ENCODE assay signal across 15 cellular contexts in genomic region chr11:117885777-117886176, GRCh38. TPM values are rescaled to one million over a fixed set of nuclear protein-coding genes. Genes with fewer than 3 reads are reported as not detected.
DNase-seq lines count a peak whose midpoint lies in the region; ATAC-seq, FAIRE-seq and TF ChIP-seq lines count a peak whose summit lies in the region.
"Had no signal": no experiment of that assay in that cellular context is flagged by ENCODE, and none has a peak within 500 bp of the region (broad histone marks: within the 10 kb centered on the region; RNA-seq: fewer than 3 reads in every experiment).

No MANE protein-coding gene starts in this region.

- POLR2A ChIA-PET in K562 (lab: Yijun Ruan, JAX) = interaction anchor here (0.6 kb wide), 1 partner anchor 65 kb away, joined by 3 read pairs; no protein-coding TSS in a partner anchor

- 3% methylated on average over 11 of the region's 11 CpGs for WGBS in K562 (ENCODE audit: insufficient coverage, low coverage, missing lambda C conversion rate)

- intact Hi-C loops in K562 (cut with micrococcal nuclease) = no loop called here
- intact Hi-C loops in cardiac septum (cut with DNase I) = no loop called here

- no peak for TF ChIP-seq CTCF in K562 (IDR thresholded peaks at IDR 0.05 in 2 of 3, conservative IDR thresholded peaks at IDR 0.05 in 1 of 3; ENCODE audit: insufficient read depth in 2 of 3, low read depth in 1 of 3, low read length in 3 of 3)

- TF ChIP-seq POLR2A in K562 (conservative IDR thresholded peaks at IDR 0.05) = no peak

- H3K9me3 ChIP-seq in K562 (replicated peaks; ENCODE audit: control insufficient read depth, insufficient read depth, low read depth, low read length) (no peaks in the 10 kb centered on the region), muscle layer of colon (ENCODE audit: low read length) (no peaks in the 10 kb centered on the region), subcutaneous abdominal adipose tissue (ENCODE audit: control insufficient read depth in 5 of 5, low read length in 5 of 5) (no peaks in the 10 kb centered on the region)

- ATAC-seq in K562 (peak; percentile 75; the same call in 2 of the 3 replicates), GM19397 (IDR thresholded peaks at IDR 0.05; ENCODE audit: unreplicated experiment) (no peak)
- ATAC-seq: effector memory CD8-positive, alpha-beta T cell had no signal

- BruUV-seq in K562 (replicated peaks; lab: Mats Ljungman, UMichigan) = no TSS peak

- no peaks in the 10 kb centered on the region; the same call in 1 of the 2 replicates for H4K20me1 ChIP-seq in K562 (replicated peaks; ENCODE audit: control insufficient read depth, insufficient read depth, low read length)
- H4K20me1 ChIP-seq: BLaER1 treated with 17β-estradiol and CSF1 and Interleukin-3, amounts not matched to agents 10 nM and 100 nM had no signal

- no peak for TF ChIP-seq RAD21 in K562 (CRISPR knock-in tag; conservative IDR thresholded peaks at IDR 0.05 in 1 of 2, IDR thresholded peaks at IDR 0.05 in 1 of 2)

- H3K4me1 ChIP-seq in K562 (replicated peaks in 1 of 2; ENCODE audit: control insufficient read depth in 2 of 2, insufficient read depth in 2 of 2, low read length in 2 of 2) (peaks cover 0 to 7% of the 10 kb centered on the region in 2 experiments; a peak in 3 of 5 replicates), muscle layer of colon (ENCODE audit: insufficient read depth, low read length) (peaks cover 78% of the 10 kb centered on the region), subcutaneous abdominal adipose tissue (ENCODE audit: control insufficient read depth in 5 of 5, insufficient read depth in 5 of 5, low read length in 5 of 5) (peaks cover 0 to 11% (median 4%) of the 10 kb centered on the region in 5 donors)
- H3K4me1 ChIP-seq: BLaER1 treated with 17β-estradiol and CSF1 and Interleukin-3, amounts not matched to agents 10 nM and 100 nM had no signal

- FAIRE-seq in K562 (lab: Jason Lieb, UNC) = no peak

- no peaks in the 10 kb centered on the region for H3K79me2 ChIP-seq in K562 (ENCODE audit: control insufficient read depth, insufficient read depth, low read length)

- H3K4me2 ChIP-seq in K562 (ENCODE audit: insufficient read depth, low read length) = no peak overlapping the region; the same call in 1 of the 2 replicates
- H3K4me2 ChIP-seq: BLaER1 treated with 17β-estradiol and CSF1 and Interleukin-3, amounts not matched to agents 10 nM and 100 nM had no signal

- H3K9me1 ChIP-seq in K562 (ENCODE audit: control insufficient read depth, insufficient read depth, low read length) = no peaks in the 10 kb centered on the region

- in situ Hi-C loops in K562 (cut with MboI) = no loop called here

- H3K27ac ChIP-seq in K562 (ENCODE audit: extremely low read depth, low read depth, low read length) (no peak overlapping the region), muscle layer of colon (ENCODE audit: low read depth, low read length) (peak overlapping the region; percentile 94), subcutaneous abdominal adipose tissue (ENCODE audit: low read depth, low read length) (no peak overlapping the region)
- H3K27ac ChIP-seq: BLaER1 treated with 17β-estradiol and CSF1 and Interleukin-3, amounts not matched to agents 10 nM and 100 nM had no signal

- H3K27me3 ChIP-seq in K562 (ENCODE audit: control insufficient read depth in 2 of 2, insufficient read depth in 2 of 2, low read length in 2 of 2) (peaks cover 36 to 63% of the 10 kb centered on the region in 2 experiments; a peak in 4 of 5 replicates), muscle layer of colon (ENCODE audit: control insufficient read depth in 1 of 2, insufficient read depth in 2 of 2, low read length in 2 of 2) (no peaks in the 10 kb centered on the region), subcutaneous abdominal adipose tissue (ENCODE audit: control insufficient read depth in 5 of 5, insufficient read depth in 4 of 5, low read length in 5 of 5) (peaks cover 0 to 29% (median 0%) of the 10 kb centered on the region in 5 donors)

- peak overlapping the region in 1 of 2 experiments; percentile 67; a peak in 1 of 4 replicates for H3K9ac ChIP-seq in K562 (ENCODE audit: insufficient read depth in 1 of 2, low read depth in 2 of 2, low read length in 2 of 2)
- peak overlapping the region; percentile 36 for H3K9ac ChIP-seq in muscle layer of colon (ENCODE audit: low read length)
- peak overlapping the region in 2 of 5 donors; percentile 1 to 9 for H3K9ac ChIP-seq in subcutaneous abdominal adipose tissue (ENCODE audit: low read length in 5 of 5)
- H3K9ac ChIP-seq: BLaER1 treated with 17β-estradiol and CSF1 and Interleukin-3, amounts not matched to agents 10 nM and 100 nM had no signal

- peak in 2 of 4 experiments; percentile 21 to 37 for DNase-seq in K562 (ENCODE audit: extremely low read depth in 1 of 4, low spot score in 3 of 4)
- peak; percentile 84 for DNase-seq in cardiac septum (ENCODE audit: low spot score)
- DNase-seq in activated gamma-delta T cell treated with Interleukin-2 at 50 U/mL for 16 hours = no peak
- no peak for DNase-seq in DMS153 (lab: John Stamatoyannopoulos, UW)
- no peak for DNase-seq in DMS 273 treated with DMSO at 0.1 percent for 48 hours (lab: John Stamatoyannopoulos, UW)
- DNase-seq: amniotic stem cell; effector memory CD8-positive, alpha-beta T cell; hippocampal formation; IMR-90; naive B cell; NCI-H146 had no signal

- H3K36me3 ChIP-seq in K562 (ENCODE audit: control insufficient read depth, insufficient read depth, low read length) (no peaks in the 10 kb centered on the region), muscle layer of colon (ENCODE audit: insufficient read depth, low read length) (no peaks in the 10 kb centered on the region), subcutaneous abdominal adipose tissue (ENCODE audit: control insufficient read depth in 5 of 5, insufficient read depth in 5 of 5, low read length in 5 of 5) (no peaks in the 10 kb centered on the region)
- H3K36me3 ChIP-seq: BLaER1 treated with 17β-estradiol and CSF1 and Interleukin-3, amounts not matched to agents 10 nM and 100 nM had no signal

- no peak for TF ChIP-seq EP300 in K562 (IDR thresholded peaks at IDR 0.05; ENCODE audit: low read length)

- H2AFZ ChIP-seq in K562 (ENCODE audit: low read depth, low read length) = no peak overlapping the region

- H3K4me3 ChIP-seq in K562 (no peak overlapping the region), muscle layer of colon (ENCODE audit: low read depth in 1 of 2, low read length in 2 of 2) (peak overlapping the region; percentile 12 to 41), subcutaneous abdominal adipose tissue (ENCODE audit: low read depth in 1 of 5, low read length in 5 of 5) (peak overlapping the region in 4 of 5 donors; percentile 8 to 30 (median 18))
- H3K4me3 ChIP-seq: BLaER1 treated with 17β-estradiol and CSF1 and Interleukin-3, amounts not matched to agents 10 nM and 100 nM had no signal

- CTCF ChIA-PET in K562 (lab: Yijun Ruan, JAX; ENCODE audit: low intra/inter-chr PET ratio) = no interaction called here

TF ChIP-seq in K562, 482 proteins besides CTCF, POLR2A, EP300 and RAD21 (continues in another document):
- TF ChIP-seq NFIC (IDR thresholded peaks at IDR 0.05) (peak; percentile 39), RCOR1 (IDR thresholded peaks at IDR 0.05; ENCODE audit: borderline replicate concordance in 1 of 2, low read depth in 2 of 2, low read length in 2 of 2) (peak in 1 of 2 experiments; percentile 52; a peak in 1 of 4 replicates)

RNA-seq across cellular contexts. Expression of gene FXYD6, which starts 9.3 kb away (rescaled TPM):
- not detected in 2 replicates for total RNA-seq in K562 (2011; cell fraction: chromatin; rRNA removed; ENCODE audit: low replicate concordance)
- total RNA-seq in K562 (2011; cell fraction: nucleolus; rRNA removed) = not detected in 2 replicates
- not detected in 2 replicates for total RNA-seq in K562 (2011; cell fraction: nucleoplasm; rRNA removed)
- total RNA-seq in K562 (2014; rRNA removed) = not detected in 2 replicates
- not detected in 2 replicates for total RNA-seq in K562 (2014; rRNA removed; fragmentation: Illumina TruSeq; extraction: Trizol)
- not detected in 2 replicates for total RNA-seq in K562 (2015; rRNA removed; fragmentation: Illumina TruSeq; extraction: Trizol)
- total RNA-seq in K562 (2021) = 0.27 and 0.35 TPM in 2 replicates
- polyA plus RNA-seq in K562 (2011; rRNA removed) = not detected in 2 replicates
- 0.06 TPM in 1 of 2 replicates, not detected in the other for polyA plus RNA-seq in K562 (2011; cell fraction: cytosol; rRNA removed)
- polyA plus RNA-seq in K562 (2011; cell fraction: nucleus; rRNA removed) = 0.11 TPM in 1 of 2 replicates, not detected in the other
- 0.07 and 0.14 TPM in 2 replicates for polyA plus RNA-seq in K562 (2012)
- not detected in 2 replicates for polyA plus RNA-seq in K562 (2014; fragmentation: Illumina TruSeq; extraction: Trizol)
- not detected for polyA plus RNA-seq in K562 (2014; fragmentation: Nextera tagmentation; extraction: Ambion mirVana)
- 0.07 TPM in 1 of 2 replicates, not detected in the other for polyA plus RNA-seq in K562 (2014; rRNA removed)
- 0.18 TPM in 1 of 2 replicates, not detected in the other for polyA minus RNA-seq in K562 (2011; rRNA and poly(A)+ RNA removed)
- not detected in 2 replicates for polyA minus RNA-seq in K562 (2011; cell fraction: cytosol; rRNA and poly(A)+ RNA removed)
- not detected in 2 replicates for polyA minus RNA-seq in K562 (2011; cell fraction: nucleus; rRNA and poly(A)+ RNA removed)
- total RNA-seq in cardiac septum = 28.0 TPM
- total RNA-seq: IMR-90 had no signal

RNA-seq across cellular contexts. Expression of gene TMPRSS13, which starts 43.4 kb away (rescaled TPM):
- 1.1 TPM in 2 replicates for total RNA-seq in K562 (2011; cell fraction: chromatin; rRNA removed; ENCODE audit: low replicate concordance)
- 0.33 and 0.66 TPM in 2 replicates for total RNA-seq in K562 (2011; cell fraction: nucleolus; rRNA removed)
- 0.46 and 0.59 TPM in 2 replicates for total RNA-seq in K562 (2011; cell fraction: nucleoplasm; rRNA removed)
- total RNA-seq in K562 (2014; rRNA removed) = 0.08 and 0.27 TPM in 2 replicates
- 0.15 TPM in 1 of 2 replicates, not detected in the other for total RNA-seq in K562 (2014; rRNA removed; fragmentation: Illumina TruSeq; extraction: Trizol)
- 0.14 and 0.19 TPM in 2 replicates for total RNA-seq in K562 (2015; rRNA removed; fragmentation: Illumina TruSeq; extraction: Trizol)
- 0.29 and 0.34 TPM in 2 replicates for total RNA-seq in K562 (2021)
- 0.25 and 0.37 TPM in 2 replicates for polyA plus RNA-seq in K562 (2011; rRNA removed)
- polyA plus RNA-seq in K562 (2011; cell fraction: cytosol; rRNA removed) = 0.24 and 0.46 TPM in 2 replicates
- polyA plus RNA-seq in K562 (2011; cell fraction: nucleus; rRNA removed) = 1.2 and 1.7 TPM in 2 replicates
- 0.29 and 0.48 TPM in 2 replicates for polyA plus RNA-seq in K562 (2012)
- 0.13 and 0.24 TPM in 2 replicates for polyA plus RNA-seq in K562 (2014; fragmentation: Illumina TruSeq; extraction: Trizol)
- under 1 TPM; 0.11 to 0.13 TPM for polyA plus RNA-seq in K562 (2014; fragmentation: Nextera tagmentation; extraction: Ambion mirVana)
- polyA plus RNA-seq in K562 (2014; rRNA removed) = 0.23 and 0.25 TPM in 2 replicates
- 0.21 TPM in 2 replicates for polyA minus RNA-seq in K562 (2011; rRNA and poly(A)+ RNA removed)
- polyA minus RNA-seq in K562 (2011; cell fraction: cytosol; rRNA and poly(A)+ RNA removed) = 0.48 TPM in 1 of 2 replicates, not detected in the other
- 0.40 and 0.44 TPM in 2 replicates for polyA minus RNA-seq in K562 (2011; cell fraction: nucleus; rRNA and poly(A)+ RNA removed)
- total RNA-seq in cardiac septum = not detected
- total RNA-seq: IMR-90 had no signal
- polyA plus RNA-seq: IMR-90 had no signal

Comparison
In these comparisons a context has a peak if more than half of its experiments do, and no peak if none do; other contexts are left out.
1. RNA of gene FXYD6, which starts 9.3 kb away (total RNA-seq): 28.0 TPM in cardiac septum (single experiment); 0.27 to 0.35 TPM in K562; every median in the first group is over 10 times any median in the second.